In the genomic region with DNA sequence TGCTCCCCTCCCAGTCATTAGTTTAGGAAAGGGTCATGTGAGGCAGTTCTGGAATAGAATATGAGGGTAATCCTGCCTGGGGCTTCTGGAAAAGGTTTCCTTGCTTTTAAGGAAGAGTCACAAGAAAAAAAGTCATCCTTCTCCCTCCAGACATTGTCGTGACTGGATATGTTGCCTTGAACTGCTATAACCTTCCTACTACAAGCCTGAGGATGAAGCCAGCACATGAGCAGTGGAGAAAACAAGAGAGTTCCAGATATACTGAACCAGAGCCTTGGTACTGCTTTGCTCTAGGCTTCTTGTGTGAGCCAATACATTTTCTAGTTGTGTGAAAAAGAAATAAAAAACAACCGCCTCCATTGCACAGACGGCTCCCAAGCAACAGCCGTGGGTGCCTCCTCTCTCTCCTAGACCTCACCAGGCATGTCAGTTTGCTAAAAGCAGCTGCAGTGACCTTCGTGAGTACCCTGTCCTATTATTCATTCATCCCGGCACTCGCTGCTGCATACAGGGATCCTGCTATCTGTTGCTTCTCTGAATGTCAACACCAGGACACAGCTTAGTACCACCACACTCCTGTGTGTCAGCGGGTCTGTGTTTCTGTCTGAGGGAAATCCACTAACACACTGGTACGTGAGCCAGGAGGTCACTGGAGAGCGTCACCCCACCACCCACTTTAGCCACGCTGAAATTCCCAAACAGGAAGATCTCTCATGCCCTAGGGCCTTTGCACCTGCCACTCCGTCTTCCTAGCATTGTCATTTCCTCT, we compare ENCODE assay signal across 26 cellular contexts.
DNase-seq lines count a peak whose midpoint lies in the region; TF ChIP-seq lines count a peak whose summit lies in the region.
"Had no signal": no experiment of that assay in that cellular context is flagged by ENCODE, and none has a peak within 500 bp of the region (broad histone marks: within the 10 kb centered on the region; RNA-seq: fewer than 3 reads in every experiment).

No MANE protein-coding gene starts in this region.

- peaks cover 1% of the 10 kb centered on the region; the same call in 1 of the 2 replicates for H3K27me3 Mint-ChIP-seq in H9 (ENCODE audit: low read depth)
- H3K27me3 Mint-ChIP-seq: B cell had no signal

- no peak overlapping the region for H3K4me3 ChIP-seq in breast epithelium
- H3K4me3 ChIP-seq in mammary epithelial cell (replicated peaks in 1 of 3; ENCODE audit: insufficient read depth in 1 of 3, low read depth in 2 of 3, low read length in 3 of 3): no peak overlapping the region
- no peak overlapping the region for H3K4me3 ChIP-seq in adrenal gland
- no peak overlapping the region for H3K4me3 ChIP-seq in osteoblast (ENCODE audit: insufficient read depth, low read length)
- H3K4me3 ChIP-seq: GM12878, SK-N-MC had no signal

- in situ Hi-C loops in mammary epithelial cell (cut with MboI; ENCODE audit: low sequenced_read_pairs in 2 of 2): no loop called here

- H3K9me3 Mint-ChIP-seq in H9: no peaks in the 10 kb centered on the region
- H3K9me3 Mint-ChIP-seq: CD8-positive, alpha-beta T cell had no signal

- H3K27ac ChIP-seq in breast epithelium (peak overlapping the region; percentile 55 to 66), mammary epithelial cell (ENCODE audit: insufficient read depth, low read depth, low read length) (no peak overlapping the region), adrenal gland (peak overlapping the region; percentile 37 to 84 (median 47)), osteoblast (ENCODE audit: low read depth, low read length) (no peak overlapping the region), H9 (ENCODE audit: insufficient read length, low read depth, low read length) (no peak overlapping the region)
- H3K27ac ChIP-seq: 22Rv1, C4-2B, HL-60, SK-N-MC had no signal

- BruUV-seq in mammary epithelial cell (replicated peaks; lab: Mats Ljungman, UMichigan): no TSS peak

- H3K27me3 ChIP-seq in breast epithelium: no peaks in the 10 kb centered on the region
- no peaks in the 10 kb centered on the region for H3K27me3 ChIP-seq in mammary epithelial cell (ENCODE audit: insufficient read depth, low read length)
- no peaks in the 10 kb centered on the region for H3K27me3 ChIP-seq in adrenal gland
- no peaks in the 10 kb centered on the region for H3K27me3 ChIP-seq in osteoblast (ENCODE audit: insufficient read depth, low read length)
- H3K27me3 ChIP-seq in H9 (ENCODE audit: insufficient read depth, low read length): no peaks in the 10 kb centered on the region

- H3K4me1 Mint-ChIP-seq in H9: peaks cover 12 to 23% of the 10 kb centered on the region in 2 experiments
- H3K4me1 Mint-ChIP-seq: B cell had no signal

- H2BK20ac ChIP-seq in H9 (ENCODE audit: low read depth, low read length, poor library complexity, severe bottlenecking): no peak overlapping the region

- H3K4me3 Mint-ChIP-seq in H9: no peak overlapping the region
- H3K4me3 Mint-ChIP-seq: B cell; CD8-positive, alpha-beta T cell had no signal

- no peak overlapping the region for H2BK12ac ChIP-seq in H9 (ENCODE audit: insufficient read length, low read depth, low read length)

- H3K4me2 ChIP-seq in mammary epithelial cell (ENCODE audit: insufficient read depth, low read depth, low read length): no peak overlapping the region
- no peak overlapping the region for H3K4me2 ChIP-seq in osteoblast (ENCODE audit: insufficient read depth, low read length)
- no peak overlapping the region for H3K4me2 ChIP-seq in H9 (ENCODE audit: insufficient read depth, insufficient read length, low read length)

- no peaks in the 10 kb centered on the region for H3K79me1 ChIP-seq in H9 (ENCODE audit: insufficient read depth, low read depth, low read length, poor library complexity, severe bottlenecking)

- no peak overlapping the region for H2BK15ac ChIP-seq in H9 (ENCODE audit: low read depth, low read length)

- H3K14ac ChIP-seq in H9 (ENCODE audit: insufficient read depth, low read length): no peak overlapping the region

- no peak overlapping the region for H4K8ac ChIP-seq in H9 (replicated peaks; ENCODE audit: insufficient read length, low read depth, low read length)

- H3K36me3 ChIP-seq in breast epithelium (no peaks in the 10 kb centered on the region), mammary epithelial cell (ENCODE audit: insufficient read depth, low read length) (no peaks in the 10 kb centered on the region), adrenal gland (replicated peaks in 1 of 2) (no peaks in the 10 kb centered on the region), osteoblast (ENCODE audit: insufficient read depth, low read length) (no peaks in the 10 kb centered on the region)

- H3T11ph ChIP-seq in H9 (ENCODE audit: low read length): no peak overlapping the region

- TF ChIP-seq POLR2A in breast epithelium (IDR thresholded peaks at IDR 0.05): no peak
- peak in 1 of 2 donors; percentile 37 for TF ChIP-seq POLR2A in adrenal gland (IDR thresholded peaks at IDR 0.05)

- H3K9me3 ChIP-seq in breast epithelium (no peaks in the 10 kb centered on the region), mammary epithelial cell (replicated peaks; ENCODE audit: insufficient read depth, low read length) (no peaks in the 10 kb centered on the region), adrenal gland (replicated peaks in 1 of 3) (no peaks in the 10 kb centered on the region), osteoblast (ENCODE audit: low read depth, low read length) (no peaks in the 10 kb centered on the region), H9 (ENCODE audit: control insufficient read depth, low read depth, low read length) (no peaks in the 10 kb centered on the region)
- H3K9me3 ChIP-seq: Caco-2 had no signal

- H2BK5ac ChIP-seq in H9 (ENCODE audit: insufficient read length, low read length): no peak overlapping the region

- H2AFZ ChIP-seq in mammary epithelial cell (ENCODE audit: low read depth, low read length) (no peak overlapping the region), osteoblast (ENCODE audit: low read length) (no peak overlapping the region), H9 (ENCODE audit: low read length) (no peak overlapping the region)

- no peaks in the 10 kb centered on the region for H3K4me1 ChIP-seq in breast epithelium
- H3K4me1 ChIP-seq in mammary epithelial cell (ENCODE audit: insufficient read depth, low read length): no peaks in the 10 kb centered on the region
- peaks cover 14 to 44% of the 10 kb centered on the region in 2 donors for H3K4me1 ChIP-seq in adrenal gland (replicated peaks in 1 of 2)
- H3K4me1 ChIP-seq in osteoblast (ENCODE audit: insufficient read depth, low read length): no peaks in the 10 kb centered on the region
- H3K4me1 ChIP-seq in H9 (ENCODE audit: insufficient read depth, low read length): peaks cover 7% of the 10 kb centered on the region; the same call in 1 of the 2 replicates
- H3K4me1 ChIP-seq: Caco-2 had no signal

- no peak overlapping the region for H2BK120ac ChIP-seq in H9 (ENCODE audit: low read depth, low read length, poor library complexity, severe bottlenecking)

- no peak overlapping the region for H4K91ac ChIP-seq in H9 (ENCODE audit: insufficient read length, low read depth, low read length)

- H4K5ac ChIP-seq in H9 (ENCODE audit: insufficient read length, low read depth, low read length): no peak overlapping the region

- no peak overlapping the region for H3K9ac ChIP-seq in mammary epithelial cell (ENCODE audit: insufficient read depth, low read length)
- no peak overlapping the region for H3K9ac ChIP-seq in H9 (ENCODE audit: extremely low read depth, insufficient read length, low read length)

- no peak overlapping the region for H3K4ac ChIP-seq in H9 (ENCODE audit: low read depth, low read length)

- DNase-seq in breast epithelium (ENCODE audit: low spot score in 2 of 2) (no peak), mammary epithelial cell (no peak), adrenal gland (peak; percentile 47 to 81 (median 72)), foreskin melanocyte (peak; percentile 89), osteoblast (ENCODE audit: insufficient read length, low spot score, missing footprints) (peak; percentile 48), NCI-H2029 treated with DMSO at 0.1 percent for 48 hours (lab: John Stamatoyannopoulos, UW) (no peak), H9 (no peak)
- no peak for DNase-seq in NK-92 treated with Interleukin-12 subunit alpha and Interleukin-12 subunit beta, amount 100 ng/mL, for 24 hours (lab: John Stamatoyannopoulos, UW)
- DNase-seq: Caco-2; CD8-positive, alpha-beta T cell; Karpas-422; NCI-H1092; NCI-H1436 treated with DMSO at 0.1 percent for 48 hours; NCI-H187 treated with DMSO at 0.1 percent for 48 hours; NCI-H2107; NCI-H446; NCI-H524 treated with DMSO at 0.1 percent for 48 hours; NCI-H774; PC-3; SHP77 had no signal

- H4K20me1 ChIP-seq in mammary epithelial cell (ENCODE audit: insufficient read depth, low read length): no peaks in the 10 kb centered on the region
- peaks cover 3% of the 10 kb centered on the region for H4K20me1 ChIP-seq in osteoblast (ENCODE audit: insufficient read depth, low read length)
- no peaks in the 10 kb centered on the region for H4K20me1 ChIP-seq in H9 (ENCODE audit: control insufficient read depth, insufficient read depth, insufficient read length)

- H3K18ac ChIP-seq in H9 (ENCODE audit: insufficient read length, low read depth, low read length): no peak overlapping the region

- no peak overlapping the region for H3K56ac ChIP-seq in H9 (ENCODE audit: insufficient read length, low read depth, low read length)

- dilution Hi-C loops in mammary epithelial cell (cut with HindIII; ENCODE audit: low sequenced_read_pairs): no loop called here

- WGBS in mammary epithelial cell (ENCODE audit: low coverage, missing lambda C conversion rate): 81% methylated on average over 9 of the region's 12 CpGs
- 41 to 55% (median 49%) methylated on average over 12 of the region's 12 CpGs for WGBS in adrenal gland, 4 donors
- WGBS in H9 (ENCODE audit: extremely low coverage, insufficient read length, low lambda C conversion rate): no CpG with 5 or more reads among the region's 12 CpGs

- CTCF ChIA-PET in mammary epithelial cell (lab: Charles Lee; ENCODE audit: low non-redundant PET): no interaction called here

- intact Hi-C loops in breast epithelium (cut with DNase I; ENCODE audit: low total_unique reads): no loop called here
- intact Hi-C loops in mammary epithelial cell (cut with micrococcal nuclease): no loop called here
- intact Hi-C loops in adrenal gland (cut with DNase I): no loop called here

- H3K23me2 ChIP-seq in H9 (ENCODE audit: insufficient read length, low read depth, low read length, poor library complexity, severe bottlenecking): no peaks in the 10 kb centered on the region

- TF ChIP-seq CTCF in breast epithelium (IDR thresholded peaks at IDR 0.05) (no peak), mammary epithelial cell (conservative IDR thresholded peaks at IDR 0.05 in 1 of 2, IDR thresholded peaks at IDR 0.05 in 1 of 2; ENCODE audit: extremely low read depth in 1 of 2, insufficient read depth in 1 of 2, low read depth in 1 of 2, low read length in 2 of 2) (no peak), adrenal gland (IDR thresholded peaks at IDR 0.05) (peak in 1 of 6 experiments; percentile 11), osteoblast (IDR thresholded peaks at IDR 0.05; ENCODE audit: extremely low read depth, low read depth, low read length) (no peak), H9 (conservative IDR thresholded peaks at IDR 0.05) (no peak)

- no peak overlapping the region for H3K23ac ChIP-seq in H9 (ENCODE audit: insufficient read length, low read depth, low read length)

- H3K27ac Mint-ChIP-seq in H9: peak overlapping the region in 1 of 3 experiments; percentile 56; a peak in 1 of 7 replicates
- H3K27ac Mint-ChIP-seq: B cell; CD8-positive, alpha-beta T cell had no signal

- no peak overlapping the region for H2AK5ac ChIP-seq in H9 (ENCODE audit: insufficient read length, low read length)

- H3K36me3 Mint-ChIP-seq in H9 (ENCODE audit: insufficient read depth in 1 of 3, low read depth in 3 of 3): no peaks in the 10 kb centered on the region
- H3K36me3 Mint-ChIP-seq: CD8-positive, alpha-beta T cell had no signal

- H3K79me2 ChIP-seq in mammary epithelial cell (ENCODE audit: insufficient read depth, low read length) (no peaks in the 10 kb centered on the region), osteoblast (ENCODE audit: insufficient read depth, low read length) (no peaks in the 10 kb centered on the region), H9 (ENCODE audit: insufficient read depth, low read length) (no peaks in the 10 kb centered on the region; the same call in 1 of the 2 replicates)

Comparison
In these comparisons a context has a peak if more than half of its experiments do, and no peak if none do; other contexts are left out.
1. H3K27ac ChIP-seq: peak in breast epithelium (2 of 2) and adrenal gland (5 of 5); none in mammary epithelial cell (single experiment), osteoblast (single experiment) and H9 (single experiment).
2. DNase-seq: peak in adrenal gland (7 of 7), foreskin melanocyte (single experiment) and osteoblast (single experiment); none in breast epithelium (0 of 2), mammary epithelial cell (single experiment), NK-92 treated with Interleukin-12 subunit alpha and Interleukin-12 subunit beta, amount 100 ng/mL, for 24 hours (single experiment), NCI-H2029 treated with DMSO at 0.1 percent for 48 hours (single experiment) and H9 (single experiment).